ENCODE assay signal across 12 cellular contexts in the genomic region with DNA sequence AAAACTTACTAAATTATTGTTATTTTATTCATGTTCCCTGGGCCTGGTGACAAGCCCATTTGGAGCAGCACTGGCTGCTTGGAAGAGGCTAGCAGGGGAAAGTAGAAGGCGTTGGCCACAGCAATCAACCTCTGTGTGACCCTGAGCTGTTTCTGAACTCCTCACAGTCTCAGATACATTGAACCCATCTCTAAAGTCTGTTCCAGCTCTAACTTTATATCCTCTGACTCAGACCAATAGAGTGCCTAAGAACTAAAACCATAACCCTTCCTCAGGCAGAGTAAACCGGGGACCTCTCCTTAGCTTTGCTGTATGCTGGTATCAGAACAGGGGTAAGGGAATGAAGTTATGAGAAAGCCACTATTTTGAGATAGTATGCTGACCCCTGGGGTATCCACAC.
DNase-seq lines count a peak whose midpoint lies in the region; ATAC-seq and TF ChIP-seq lines count a peak whose summit lies in the region.
"Had no signal": no experiment of that assay in that cellular context is flagged by ENCODE, and none has a peak within 500 bp of the region (broad histone marks: within the 10 kb centered on the region; RNA-seq: fewer than 3 reads in every experiment).

No MANE protein-coding gene starts in this region.

- no peak for TF ChIP-seq POLR2A in GM18505 (IDR thresholded peaks at IDR 0.05; ENCODE audit: borderline replicate concordance, extremely low read depth, insufficient read depth, insufficient read length)

- ATAC-seq in GM18505 (IDR thresholded peaks at IDR 0.05; ENCODE audit: unreplicated experiment), result peak; percentile 88
- ATAC-seq in GM19455 (IDR thresholded peaks at IDR 0.05; ENCODE audit: unreplicated experiment), result peak; percentile 87
- peak; percentile 83 for ATAC-seq in HG02870 (IDR thresholded peaks at IDR 0.05; ENCODE audit: unreplicated experiment)
- ATAC-seq in HG03520 (IDR thresholded peaks at IDR 0.05; ENCODE audit: unreplicated experiment), result peak; percentile 87

- DNase-seq in HUDEP-2 (lab: John Stamatoyannopoulos, UW; ENCODE audit: unreplicated experiment in 76 of 76) (no peak), NOMO-1 treated with dmso at 0.1 percent for 144 hours (lab: John Stamatoyannopoulos, UW; ENCODE audit: unreplicated experiment) (no peak), NCI-H1436 (lab: John Stamatoyannopoulos, UW) (no peak), NCI-H748 (lab: John Stamatoyannopoulos, UW; ENCODE audit: unreplicated experiment) (no peak)
- DNase-seq: activated CD4-positive, alpha-beta T cell treated with anti-CD3 and anti-CD28 coated beads for 1 hour; DMS53; NCI-H1092; NCI-H526 treated with DMSO at 0.1 percent for 48 hours had no signal
